8 cellular contexts compared by ENCODE assay signal in genomic region chr7:2109936-2110585, GRCh38.
DNase-seq lines count a peak whose midpoint lies in the region; ATAC-seq, FAIRE-seq and TF ChIP-seq lines count a peak whose summit lies in the region.

No MANE protein-coding gene starts in this region.

- no peaks in the 10 kb centered on the region for H3K36me3 ChIP-seq in hepatocyte (replicated peaks; ENCODE audit: insufficient read depth, low read depth)

- H3K4me1 Mint-ChIP-seq in activated T-helper 17 cell treated with anti-CD3 and anti-CD28 coated beads, Interleukin-2, amount 50 U/mL, for 72 hours = peaks cover 23% of the 10 kb centered on the region

- no peak overlapping the region for H3K4me3 ChIP-seq in hepatocyte

- peak; percentile 98 for ATAC-seq in activated T-helper 17 cell treated with anti-CD3 and anti-CD28 coated beads, Interleukin-2, amount 50 U/mL, for 72 hours (replicated peaks)
- no peak for ATAC-seq in Right ventricle myocardium inferior

- H3K9me3 ChIP-seq in hepatocyte (ENCODE audit: low read depth) = no peaks in the 10 kb centered on the region

- H3K27ac Mint-ChIP-seq in activated T-helper 17 cell treated with anti-CD3 and anti-CD28 coated beads, Interleukin-2, amount 50 U/mL, for 72 hours = peak overlapping the region; percentile 14

- no peak for FAIRE-seq in GM18507 (lab: Jason Lieb, UNC)

- peaks cover 18% of the 10 kb centered on the region for H3K36me3 Mint-ChIP-seq in activated T-helper 17 cell treated with anti-CD3 and anti-CD28 coated beads, Interleukin-2, amount 50 U/mL, for 72 hours (ENCODE audit: low read depth)

- no peaks in the 10 kb centered on the region for H3K9me3 Mint-ChIP-seq in activated T-helper 17 cell treated with anti-CD3 and anti-CD28 coated beads, Interleukin-2, amount 50 U/mL, for 72 hours

- no peaks in the 10 kb centered on the region for H4K20me1 ChIP-seq in hepatocyte (ENCODE audit: insufficient read depth, poor library complexity, severe bottlenecking)

- H3K4me3 Mint-ChIP-seq in activated T-helper 17 cell treated with anti-CD3 and anti-CD28 coated beads, Interleukin-2, amount 50 U/mL, for 72 hours = peak overlapping the region; percentile 47

- intact Hi-C loops in Right ventricle myocardium inferior (cut with DNase I) = loop anchor here (10.0 kb wide), 1 partner anchor 245 kb away; the partner anchor contains the start of gene EIF3B

- TF ChIP-seq CTCF in hepatocyte (IDR thresholded peaks at IDR 0.05; ENCODE audit: poor library complexity) = no peak

- H3K4me1 ChIP-seq in hepatocyte (ENCODE audit: insufficient read depth) = peaks cover 55% of the 10 kb centered on the region

- DNase-seq in GM18507 (ENCODE audit: extremely low spot score, insufficient read length, low read depth) (peak; percentile 22), NCI-H69 (lab: John Stamatoyannopoulos, UW) (peak; percentile 77), hepatocyte (ENCODE audit: low spot score) (peak; percentile 49), NCI-H1436 treated with DMSO at 0.1 percent for 48 hours (lab: John Stamatoyannopoulos, UW) (no peak), OCI-M1 (lab: John Stamatoyannopoulos, UW) (no peak), Right ventricle myocardium inferior (ENCODE audit: missing footprints) (no peak)
- peak; percentile 41 for DNase-seq in stimulated activated CD8-positive, alpha-beta memory T cell treated with anti-CD3 and anti-CD28 coated beads, Interleukin-12 subunit alpha, Interleukin-12 subunit beta, amount 100 ng/mL, for 24 hours (ENCODE audit: extremely low read depth)

- no peaks in the 10 kb centered on the region for H3K79me2 ChIP-seq in hepatocyte

- H3K27ac ChIP-seq in hepatocyte = peak overlapping the region; percentile 87

- peak overlapping the region; percentile 64 for H3K4me2 ChIP-seq in hepatocyte

- 85% methylated on average over 28 of the region's 28 CpGs for WGBS in hepatocyte (ENCODE audit: low lambda C conversion rate, missing lambda C conversion rate)

- H2AFZ ChIP-seq in hepatocyte = no peak overlapping the region

- H3K27me3 Mint-ChIP-seq in activated T-helper 17 cell treated with anti-CD3 and anti-CD28 coated beads, Interleukin-2, amount 50 U/mL, for 72 hours = no peaks in the 10 kb centered on the region

- H3K9me2 ChIP-seq in hepatocyte (replicated peaks; ENCODE audit: insufficient read depth) = no peaks in the 10 kb centered on the region

- no peaks in the 10 kb centered on the region for H3K27me3 ChIP-seq in hepatocyte

Comparison
In these comparisons a context has a peak if more than half of its experiments do, and no peak if none do; other contexts are left out.
1. DNase-seq: peak in GM18507 (single experiment), NCI-H69 (single experiment), hepatocyte (single experiment) and stimulated activated CD8-positive, alpha-beta memory T cell treated with anti-CD3 and anti-CD28 coated beads, Interleukin-12 subunit alpha, Interleukin-12 subunit beta, amount 100 ng/mL, for 24 hours (single experiment); none in NCI-H1436 treated with DMSO at 0.1 percent for 48 hours (single experiment), OCI-M1 (single experiment) and Right ventricle myocardium inferior (single experiment).